In the genomic region with DNA sequence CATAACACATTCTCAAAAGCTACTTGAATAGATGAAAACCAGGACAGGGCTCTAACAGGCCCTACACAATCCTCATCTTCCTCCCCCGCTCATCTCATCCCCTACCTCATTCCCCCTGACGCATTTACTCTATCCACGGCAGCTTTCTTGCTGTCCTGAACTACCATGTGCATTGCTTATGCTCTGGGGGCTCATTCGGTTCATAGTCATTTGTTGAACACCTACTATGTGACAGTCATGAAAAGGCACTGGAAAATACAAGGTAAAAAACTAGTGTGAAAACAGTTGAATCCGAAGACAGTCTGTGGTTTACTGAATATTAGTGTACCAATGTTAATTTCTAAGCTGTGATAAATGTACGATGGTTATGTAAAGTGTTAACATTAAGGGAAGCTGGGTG, we compare ENCODE assay signal across 7 cellular contexts. TPM values are rescaled to one million over a fixed set of nuclear protein-coding genes. Genes with fewer than 3 reads are reported as not detected.
DNase-seq lines count a peak whose midpoint lies in the region; ATAC-seq and TF ChIP-seq lines count a peak whose summit lies in the region.

No MANE protein-coding gene starts in this region.

- no peak for TF ChIP-seq CTCF in HFFc6 (IDR thresholded peaks at IDR 0.05)
- no peak for TF ChIP-seq CTCF in activated CD8-positive, alpha-beta T cell treated with anti-CD3 and anti-CD28 coated beads for 36 hours (IDR thresholded peaks at IDR 0.05)

- POLR2A ChIA-PET in activated CD8-positive, alpha-beta T cell treated with anti-CD3 and anti-CD28 coated beads for 36 hours (lab: Charles Lee): interaction anchor here (2.3 kb wide), 1 partner anchor 154 kb away, joined by 8 read pairs; no protein-coding TSS in a partner anchor

- H3K9me3 Mint-ChIP-seq in HFFc6: no peaks in the 10 kb centered on the region
- H3K9me3 Mint-ChIP-seq in activated CD8-positive, alpha-beta T cell treated with anti-CD3 and anti-CD28 coated beads for 36 hours: no peaks in the 10 kb centered on the region
- H3K9me3 Mint-ChIP-seq in stimulated activated effector memory CD8-positive, alpha-beta T cell treated with anti-CD3 and anti-CD28 coated beads, Interleukin-12 subunit alpha, Interleukin-12 subunit beta, amount 100 ng/mL, for 72 hours: no peaks in the 10 kb centered on the region

- H3K27ac Mint-ChIP-seq in HFFc6: peak overlapping the region; percentile 91
- peak overlapping the region; percentile 93 for H3K27ac Mint-ChIP-seq in activated CD8-positive, alpha-beta T cell treated with anti-CD3 and anti-CD28 coated beads for 36 hours
- H3K27ac Mint-ChIP-seq in stimulated activated effector memory CD8-positive, alpha-beta T cell treated with anti-CD3 and anti-CD28 coated beads, Interleukin-12 subunit alpha, Interleukin-12 subunit beta, amount 100 ng/mL, for 72 hours: peak overlapping the region; percentile 98

- H3K36me3 ChIP-seq in iPS-15b (ENCODE audit: control insufficient read depth, insufficient read depth, low read length): peaks cover 4% of the 10 kb centered on the region

- CTCF ChIA-PET in activated CD8-positive, alpha-beta T cell treated with anti-CD3 and anti-CD28 coated beads for 36 hours (lab: Charles Lee): interaction anchor here (1.3 kb wide), 1 partner anchor 47 kb away, joined by 4 read pairs; no protein-coding TSS in a partner anchor

- intact Hi-C loops in activated CD8-positive, alpha-beta T cell treated with anti-CD3 and anti-CD28 coated beads for 36 hours (cut with micrococcal nuclease): no loop called here

- H3K4me1 Mint-ChIP-seq in HFFc6 (ENCODE audit: low read depth): peaks cover 26% of the 10 kb centered on the region
- H3K4me1 Mint-ChIP-seq in activated CD8-positive, alpha-beta T cell treated with anti-CD3 and anti-CD28 coated beads for 36 hours (ENCODE audit: low read depth): peaks cover 30% of the 10 kb centered on the region
- H3K4me1 Mint-ChIP-seq in stimulated activated effector memory CD8-positive, alpha-beta T cell treated with anti-CD3 and anti-CD28 coated beads, Interleukin-12 subunit alpha, Interleukin-12 subunit beta, amount 100 ng/mL, for 72 hours: peaks cover 41% of the 10 kb centered on the region

- H3K27me3 Mint-ChIP-seq in HFFc6 (ENCODE audit: insufficient read depth): no peaks in the 10 kb centered on the region
- H3K27me3 Mint-ChIP-seq in activated CD8-positive, alpha-beta T cell treated with anti-CD3 and anti-CD28 coated beads for 36 hours: no peaks in the 10 kb centered on the region

- H3K4me3 Mint-ChIP-seq in HFFc6: peak overlapping the region; percentile 98
- H3K4me3 Mint-ChIP-seq in activated CD8-positive, alpha-beta T cell treated with anti-CD3 and anti-CD28 coated beads for 36 hours: peak overlapping the region; percentile 93
- H3K4me3 Mint-ChIP-seq in stimulated activated effector memory CD8-positive, alpha-beta T cell treated with anti-CD3 and anti-CD28 coated beads, Interleukin-12 subunit alpha, Interleukin-12 subunit beta, amount 100 ng/mL, for 72 hours: peak overlapping the region; percentile 98

- DNase-seq in HFFc6 (no peak), GM19238 (ENCODE audit: insufficient read length, low spot score) (no peak), DMS 273 (lab: John Stamatoyannopoulos, UW; ENCODE audit: unreplicated experiment) (no peak)
- DNase-seq in activated CD8-positive, alpha-beta T cell treated with anti-CD3 and anti-CD28 coated beads for 36 hours: no peak
- DNase-seq in stimulated activated effector memory CD8-positive, alpha-beta T cell treated with anti-CD3 and anti-CD28 coated beads, Interleukin-12 subunit alpha, Interleukin-12 subunit beta, amount 100 ng/mL, for 72 hours (ENCODE audit: low spot score in 2 of 2): no peak

- no peaks in the 10 kb centered on the region for H3K9me3 ChIP-seq in iPS-15b (ENCODE audit: control insufficient read depth, insufficient read depth, low read length)

- ATAC-seq in activated CD8-positive, alpha-beta T cell treated with anti-CD3 and anti-CD28 coated beads for 36 hours: no peak
- ATAC-seq in stimulated activated effector memory CD8-positive, alpha-beta T cell treated with anti-CD3 and anti-CD28 coated beads, Interleukin-12 subunit alpha, Interleukin-12 subunit beta, amount 100 ng/mL, for 72 hours: no peak
- no peak for ATAC-seq in HG02852 (IDR thresholded peaks at IDR 0.05; ENCODE audit: unreplicated experiment)

- no peak overlapping the region for H3K9ac ChIP-seq in iPS-15b (ENCODE audit: low read depth, low read length)

- no peaks in the 10 kb centered on the region for H3K27me3 ChIP-seq in iPS-15b (ENCODE audit: control insufficient read depth, insufficient read depth, low read length)

- peaks cover 3% of the 10 kb centered on the region for H3K4me1 ChIP-seq in iPS-15b (ENCODE audit: control insufficient read depth, insufficient read depth, low read length)

- H3K36me3 Mint-ChIP-seq in HFFc6 (ENCODE audit: low read depth): peaks cover 9% of the 10 kb centered on the region; the same call in 1 of the 2 replicates
- H3K36me3 Mint-ChIP-seq in activated CD8-positive, alpha-beta T cell treated with anti-CD3 and anti-CD28 coated beads for 36 hours (ENCODE audit: low read depth): peaks cover 17% of the 10 kb centered on the region
- peaks cover 27% of the 10 kb centered on the region for H3K36me3 Mint-ChIP-seq in stimulated activated effector memory CD8-positive, alpha-beta T cell treated with anti-CD3 and anti-CD28 coated beads, Interleukin-12 subunit alpha, Interleukin-12 subunit beta, amount 100 ng/mL, for 72 hours

- peak overlapping the region; percentile 75 for H3K4me3 ChIP-seq in iPS-15b (ENCODE audit: low read depth, low read length)

RNA-seq across cellular contexts. Expression of gene EIPR1, which starts 0.8 kb away (rescaled TPM):
- total RNA-seq in HFFc6 (2021; fragmentation: NEBNext Ultra II Directional; extraction: Animal tissue kit (Norgen Biotek cat#: 25700)): 10 to 100 TPM; 26.6 to 30.9 (median 28.8) TPM
- 10 to 100 TPM; 38.4 to 39.1 TPM for total RNA-seq in activated CD8-positive, alpha-beta T cell treated with anti-CD3 and anti-CD28 coated beads for 36 hours

RNA-seq across cellular contexts. Expression of gene TRAPPC12, which starts 2.7 kb away (rescaled TPM):
- 10 to 100 TPM; 69.1 to 83.3 (median 74.8) TPM for total RNA-seq in HFFc6 (2021; fragmentation: NEBNext Ultra II Directional; extraction: Animal tissue kit (Norgen Biotek cat#: 25700))
- total RNA-seq in activated CD8-positive, alpha-beta T cell treated with anti-CD3 and anti-CD28 coated beads for 36 hours: 10 to 100 TPM; 52.9 to 65.3 TPM
